In genomic region chr1:68136187-68136586, GRCh38 we compare ENCODE assay signal across 18 cellular contexts.
"Had no signal": no experiment of that assay in that cellular context is flagged by ENCODE, and none has a peak within 500 bp of the region (broad histone marks: within the 10 kb centered on the region; RNA-seq: fewer than 3 reads in every experiment).

No MANE protein-coding gene starts in this region.

- H3K4me1 ChIP-seq: prostate gland, right lobe of liver, vagina had no signal

- H3K9me3 Mint-ChIP-seq: activated CD8-positive, alpha-beta T cell treated with anti-CD3 and anti-CD28 coated beads for 36 hours; activated naive CD4-positive, alpha-beta T cell treated with anti-CD3 and anti-CD28 coated beads for 36 hours; activated T-helper 1 cell treated with anti-CD3 and anti-CD28 coated beads, Interleukin-12 subunit alpha, Interleukin-12 subunit beta, Interleukin-2, Interleukin-4 antibody, amounts not matched to agents 30 ng/mL and 10 ng/mL and 1 ng/mL, durations not matched to agents 14 hours and 24 hours and 36 hours; stimulated activated memory B cell treated with anti-CD40 and anti-IgM and Interleukin-4, amounts not matched to agents 10 μg/mL and 1 μg/mL and 100 μg/mL, for 72 hours had no signal

- H3K4me3 Mint-ChIP-seq: activated CD4-positive, alpha-beta T cell treated with anti-CD3 and anti-CD28 coated beads for 36 hours; activated CD8-positive, alpha-beta T cell treated with anti-CD3 and anti-CD28 coated beads for 36 hours; activated naive CD4-positive, alpha-beta T cell treated with anti-CD3 and anti-CD28 coated beads for 36 hours; activated T-helper 1 cell treated with anti-CD3 and anti-CD28 coated beads, Interleukin-12 subunit alpha, Interleukin-12 subunit beta, Interleukin-2, Interleukin-4 antibody, amounts not matched to agents 30 ng/mL and 10 ng/mL and 1 ng/mL, durations not matched to agents 14 hours and 24 hours and 36 hours; natural killer cell treated with Interleukin-12 subunit alpha and Interleukin-12 subunit beta and Interleukin-15 and Interleukin-18, amount 100 ng/mL, for 72 hours; stimulated activated memory B cell treated with anti-CD40 and anti-IgM and Interleukin-4, amounts not matched to agents 10 μg/mL and 1 μg/mL and 100 μg/mL, for 72 hours had no signal

- H3K36me3 ChIP-seq: prostate gland, right lobe of liver had no signal

- H3K27ac Mint-ChIP-seq: activated CD4-positive, alpha-beta T cell treated with anti-CD3 and anti-CD28 coated beads for 36 hours; activated CD8-positive, alpha-beta T cell treated with anti-CD3 and anti-CD28 coated beads for 36 hours; activated naive CD4-positive, alpha-beta T cell treated with anti-CD3 and anti-CD28 coated beads for 36 hours; activated T-helper 1 cell treated with anti-CD3 and anti-CD28 coated beads, Interleukin-12 subunit alpha, Interleukin-12 subunit beta, Interleukin-2, Interleukin-4 antibody, amounts not matched to agents 30 ng/mL and 10 ng/mL and 1 ng/mL, durations not matched to agents 14 hours and 24 hours and 36 hours; natural killer cell treated with Interleukin-12 subunit alpha and Interleukin-12 subunit beta and Interleukin-15 and Interleukin-18, amount 100 ng/mL, for 72 hours; stimulated activated memory B cell treated with anti-CD40 and anti-IgM and Interleukin-4, amounts not matched to agents 10 μg/mL and 1 μg/mL and 100 μg/mL, for 72 hours had no signal

- ATAC-seq: activated CD4-positive, alpha-beta T cell treated with anti-CD3 and anti-CD28 coated beads for 36 hours; activated CD8-positive, alpha-beta T cell treated with anti-CD3 and anti-CD28 coated beads for 36 hours; natural killer cell treated with Interleukin-12 subunit alpha and Interleukin-12 subunit beta and Interleukin-15 and Interleukin-18, amount 100 ng/mL, for 72 hours; right lobe of liver; stimulated activated memory B cell treated with anti-CD40 and anti-IgM and Interleukin-4, amounts not matched to agents 10 μg/mL and 1 μg/mL and 100 μg/mL, for 72 hours had no signal

- H3K36me3 Mint-ChIP-seq: natural killer cell treated with Interleukin-12 subunit alpha and Interleukin-12 subunit beta and Interleukin-15 and Interleukin-18, amount 100 ng/mL, for 72 hours; stimulated activated memory B cell treated with anti-CD40 and anti-IgM and Interleukin-4, amounts not matched to agents 10 μg/mL and 1 μg/mL and 100 μg/mL, for 72 hours had no signal

- H3K4me3 ChIP-seq: coronary artery, prostate gland, right lobe of liver, spleen, tibial artery, vagina had no signal

- H3K27me3 Mint-ChIP-seq: stimulated activated memory B cell treated with anti-CD40 and anti-IgM and Interleukin-4, amounts not matched to agents 10 μg/mL and 1 μg/mL and 100 μg/mL, for 72 hours had no signal

- H3K27ac ChIP-seq: coronary artery, epithelial cell of prostate, prostate gland, right lobe of liver, spleen, tibial artery, vagina, VCaP had no signal

- H3K9me3 ChIP-seq: prostate gland, right lobe of liver, spleen, tibial artery, vagina had no signal

- DNase-seq: activated CD4-positive, alpha-beta T cell treated with anti-CD3 and anti-CD28 coated beads for 36 hours; activated CD8-positive, alpha-beta T cell treated with anti-CD3 and anti-CD28 coated beads for 36 hours; activated naive CD4-positive, alpha-beta T cell treated with anti-CD3 and anti-CD28 coated beads for 36 hours; central memory CD4-positive, alpha-beta T cell; effector CD8-positive, alpha-beta T cell; occipital lobe; right lobe of liver; spleen; stimulated activated CD4-positive, alpha-beta T cell treated with anti-CD3 and anti-CD28 coated beads, Interleukin-1b, Interleukin-23, amount 100 ng/mL, for 48 hours; tibial artery had no signal

- H3K27me3 ChIP-seq: right lobe of liver, spleen, tibial artery, vagina had no signal

- H3K4me1 Mint-ChIP-seq: activated CD4-positive, alpha-beta T cell treated with anti-CD3 and anti-CD28 coated beads for 36 hours; stimulated activated memory B cell treated with anti-CD40 and anti-IgM and Interleukin-4, amounts not matched to agents 10 μg/mL and 1 μg/mL and 100 μg/mL, for 72 hours had no signal
